8 cellular contexts compared by ENCODE assay signal in genomic region chr22:42614312-42615091, GRCh38. TPM values are rescaled to one million over a fixed set of nuclear protein-coding genes. Genes with fewer than 3 reads are reported as not detected.
DNase-seq lines count a peak whose midpoint lies in the region; FAIRE-seq and TF ChIP-seq lines count a peak whose summit lies in the region.

Gene POLDIP3, minus strand, starts transcription at chr22:42614883. Its CDS starts 26 bp downstream, at chr22:42614857.

- FAIRE-seq in frontal cortex (lab: Jason Lieb, UNC): no peak

- H3K9me3 ChIP-seq in neutrophil: no peaks in the 10 kb centered on the region

- in situ Hi-C loops in SK-MEL-5 (cut with HindIII; ENCODE audit: low pct_unique_long_range_greater_than_20kb, low sequenced_read_pairs): no loop called here

- H3K36me3 ChIP-seq in GM06990 (ENCODE audit: control insufficient read depth, insufficient read depth, low read length): peaks cover 8% of the 10 kb centered on the region
- H3K36me3 ChIP-seq in neutrophil: peaks cover 21% of the 10 kb centered on the region

- TF ChIP-seq CTCF in GM06990 (IDR thresholded peaks at IDR 0.05; ENCODE audit: insufficient read depth, low read length, poor library complexity, severe bottlenecking) (peak; percentile 28), HFF-Myc (IDR thresholded peaks at IDR 0.05; ENCODE audit: low read depth, low read length, missing control alignments) (peak; percentile 26), neutrophil (IDR thresholded peaks at IDR 0.05) (peak; percentile 67)

- no peaks in the 10 kb centered on the region for H3K27me3 ChIP-seq in GM06990 (replicated peaks; ENCODE audit: control insufficient read depth, insufficient read depth, low read length)
- H3K27me3 ChIP-seq in neutrophil: no peaks in the 10 kb centered on the region

- peak within 1 kb of the TSS; percentile 83 for H3K4me3 ChIP-seq in GM06990 (replicated peaks; ENCODE audit: low read depth, low read length)
- peak within 1 kb of the TSS; percentile 67 for H3K4me3 ChIP-seq in HFF-Myc (replicated peaks; ENCODE audit: low read depth, low read length)
- peak within 1 kb of the TSS; percentile 78 to 80 for H3K4me3 ChIP-seq in neutrophil (ENCODE audit: low read depth in 1 of 2, low read length in 1 of 2)

- DNase-seq in GM06990 (ENCODE audit: extremely low read depth, insufficient read length): peak; percentile 98
- DNase-seq in HFF-Myc (ENCODE audit: extremely low read depth, low read depth): peak; percentile 94
- peak; percentile 96 for DNase-seq in MV-4-11 (lab: John Stamatoyannopoulos, UW)
- peak; percentile 99 for DNase-seq in SK-MEL-5 (ENCODE audit: low read depth, low spot score)
- peak; percentile 99 for DNase-seq in activated naive CD4-positive, alpha-beta T cell treated with Interleukin-2 at 50 U/mL for 16 hours
- DNase-seq in frontal cortex (ENCODE audit: low spot score in 2 of 2): peak; percentile 98 to 99
- peak; percentile 86 to 99 (median 97) for DNase-seq in substantia nigra (lab: John Stamatoyannopoulos, UW)

- H3K4me1 ChIP-seq in neutrophil (ENCODE audit: control insufficient read depth in 1 of 2, insufficient read depth in 1 of 2, low read depth in 1 of 2, low read length in 1 of 2): peaks cover 46 to 52% of the 10 kb centered on the region in 2 experiments

- peak within 1 kb of the TSS; percentile 99 for H3K27ac ChIP-seq in neutrophil
- peak within 1 kb of the TSS; percentile 89 for H3K27ac ChIP-seq in substantia nigra (ENCODE audit: low read depth, low read length, poor library complexity, severe bottlenecking)

RNA-seq across cellular contexts. Expression of gene POLDIP3, which starts in this region (rescaled TPM):
- 31.2 and 37.8 TPM in 2 replicates for total RNA-seq in SK-MEL-5 (2014; rRNA removed; shearing (Covaris generic))
- 37.3 and 53.6 TPM in 2 replicates for polyA plus RNA-seq in SK-MEL-5 (2015; cell fraction: cytosol; rRNA removed)
- polyA plus RNA-seq in SK-MEL-5 (2015; cell fraction: nucleus; rRNA removed): 40.9 and 51.0 TPM in 2 replicates
- total RNA-seq in frontal cortex: 28.5 TPM

Comparison
In these comparisons a context has a peak if more than half of its experiments do, and no peak if none do; other contexts are left out.
1. Peak in every context shown above with its lines: DNase-seq, H3K4me3 ChIP-seq and H3K27ac ChIP-seq.